Comparison of ENCODE assay signal across 17 cellular contexts in the genomic region with DNA sequence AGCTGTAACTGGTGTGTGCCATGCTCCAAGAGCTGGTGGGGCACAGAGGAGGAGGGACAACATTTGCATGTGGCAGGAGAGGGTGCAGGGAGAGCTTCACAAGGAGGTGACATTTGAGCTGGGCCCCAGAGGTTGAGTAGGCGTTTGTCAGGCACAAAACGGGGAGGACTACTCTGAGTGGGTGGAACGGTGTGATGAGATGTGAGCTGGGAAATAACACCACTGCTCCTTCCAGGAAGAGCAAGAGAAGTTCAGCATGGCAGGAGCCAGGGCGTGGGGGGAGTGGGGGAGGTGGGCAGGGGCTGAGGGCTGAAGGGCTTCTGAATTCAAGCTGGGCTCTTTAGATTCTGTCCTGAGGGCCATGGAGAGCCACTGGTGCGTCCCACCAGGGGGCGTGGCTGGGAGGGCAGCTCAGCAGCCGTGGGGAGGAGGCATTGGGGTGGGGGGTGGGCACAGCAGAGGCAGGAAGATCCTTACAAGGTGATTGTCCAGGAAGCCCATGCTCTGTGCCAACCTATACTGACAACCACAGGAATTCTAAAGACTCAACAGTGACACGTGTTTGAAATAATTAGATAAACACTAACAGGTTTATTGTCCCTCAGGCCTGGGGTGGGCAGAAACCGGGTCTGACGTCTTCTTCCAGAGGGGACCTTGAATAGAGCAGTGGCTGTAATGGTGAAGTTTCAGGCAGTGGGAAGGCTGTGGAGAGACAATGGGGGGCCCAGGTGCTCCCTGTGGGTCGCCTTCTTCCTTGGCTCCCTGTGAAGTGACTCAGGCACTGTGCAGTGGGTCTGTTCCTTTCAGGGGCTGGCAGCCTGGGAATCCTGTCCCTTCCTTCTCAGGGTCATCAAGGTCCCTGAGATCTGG. TPM values are rescaled to one million over a fixed set of nuclear protein-coding genes. Genes with fewer than 3 reads are reported as not detected.
DNase-seq lines count a peak whose midpoint lies in the region; ATAC-seq and TF ChIP-seq lines count a peak whose summit lies in the region.
"Had no signal": no experiment of that assay in that cellular context is flagged by ENCODE, and none has a peak within 500 bp of the region (broad histone marks: within the 10 kb centered on the region; RNA-seq: fewer than 3 reads in every experiment).

No MANE protein-coding gene starts in this region.

- H3K9ac ChIP-seq in Karpas-422 (ENCODE audit: low read length), result no peak overlapping the region
- H3K9ac ChIP-seq in colonic mucosa (ENCODE audit: low read depth in 2 of 2, low read length in 2 of 2), result no peak overlapping the region

- H3K4me1 ChIP-seq in Karpas-422 (ENCODE audit: low read length) (no peaks in the 10 kb centered on the region), colonic mucosa (no peaks in the 10 kb centered on the region), psoas muscle (no peaks in the 10 kb centered on the region)
- H3K4me1 ChIP-seq: A549, adrenal gland had no signal

- TF ChIP-seq CTCF in colonic mucosa (IDR thresholded peaks at IDR 0.05) (no peak), psoas muscle (IDR thresholded peaks at IDR 0.05) (peak; percentile 3)

- H3K9me3 ChIP-seq in Karpas-422 (ENCODE audit: low read length) (no peaks in the 10 kb centered on the region), colonic mucosa (no peaks in the 10 kb centered on the region), psoas muscle (no peaks in the 10 kb centered on the region)
- H3K9me3 ChIP-seq: A549, adrenal gland, ovary had no signal

- no peak overlapping the region for H3K4me2 ChIP-seq in Karpas-422 (ENCODE audit: low read depth, low read length, poor library complexity, severe bottlenecking)
- H3K4me2 ChIP-seq: A549 had no signal

- H3K4me3 ChIP-seq in Karpas-422 (ENCODE audit: low read length), result no peak overlapping the region
- H3K4me3 ChIP-seq in colonic mucosa, result no peak overlapping the region
- H3K4me3 ChIP-seq in psoas muscle, result no peak overlapping the region
- H3K4me3 ChIP-seq: A549, adrenal gland, ovary had no signal

- H3K79me2 ChIP-seq in Karpas-422 (ENCODE audit: low read length), result no peaks in the 10 kb centered on the region

- intact Hi-C loops in colonic mucosa (cut with DNase I) (no loop called here), psoas muscle (cut with DNase I) (no loop called here)

- H3K9me2 ChIP-seq in Karpas-422 (replicated peaks; ENCODE audit: insufficient read depth, low read length), result no peaks in the 10 kb centered on the region

- WGBS in psoas muscle, 3 donors, result 48 to 59% (median 54%) methylated on average over 11 of the region's 11 CpGs

- no peaks in the 10 kb centered on the region for H3K27me3 ChIP-seq in Karpas-422 (ENCODE audit: low read length)
- H3K27me3 ChIP-seq in colonic mucosa, result no peaks in the 10 kb centered on the region
- no peaks in the 10 kb centered on the region for H3K27me3 ChIP-seq in psoas muscle (ENCODE audit: insufficient read depth in 3 of 3, low read length in 2 of 3)
- H3K27me3 ChIP-seq: adrenal gland, ovary had no signal

- H3K27ac ChIP-seq in Karpas-422 (ENCODE audit: low read length) (no peak overlapping the region), colonic mucosa (no peak overlapping the region), psoas muscle (no peak overlapping the region)
- H3K27ac ChIP-seq: A549, adrenal gland, HL-60, ovary had no signal

- ATAC-seq in psoas muscle, result peak in 3 of 4 donors; percentile 28 to 42 (median 38)
- no peak for ATAC-seq in GM21786 (IDR thresholded peaks at IDR 0.05; ENCODE audit: unreplicated experiment)
- no peak for ATAC-seq in GM18511 (IDR thresholded peaks at IDR 0.05; ENCODE audit: unreplicated experiment)
- ATAC-seq: A549 had no signal

- DNase-seq in NCI-H510A treated with DMSO at 0.1 percent for 48 hours (lab: John Stamatoyannopoulos, UW) (peak; percentile 11), NCI-H510A (lab: John Stamatoyannopoulos, UW) (no peak), Karpas-422 (peak; percentile 57), colonic mucosa (peak; percentile 10), psoas muscle (peak in 1 of 2 donors; percentile 43), DMS153 treated with DMSO at 0.1 percent for 48 hours (lab: John Stamatoyannopoulos, UW; ENCODE audit: unreplicated experiment) (no peak)
- DNase-seq: cortex of kidney, ovary, trophoblast cell had no signal

- no peak overlapping the region for H2AFZ ChIP-seq in Karpas-422 (ENCODE audit: low read length)

- H4K20me1 ChIP-seq in Karpas-422 (ENCODE audit: insufficient read depth, low read depth, low read length), result no peaks in the 10 kb centered on the region

- no peaks in the 10 kb centered on the region for H3K36me3 ChIP-seq in Karpas-422 (ENCODE audit: insufficient read depth, low read length)
- no peaks in the 10 kb centered on the region for H3K36me3 ChIP-seq in colonic mucosa
- H3K36me3 ChIP-seq in psoas muscle (ENCODE audit: insufficient read depth in 1 of 2, low read depth in 1 of 2), result no peaks in the 10 kb centered on the region
- H3K36me3 ChIP-seq: adrenal gland, ovary had no signal

RNA-seq across cellular contexts. Expression of a gene that starts 54.4 kb away (rescaled TPM):
- not detected in 2 replicates for total RNA-seq in Karpas-422 (2014; rRNA removed; shearing (Covaris generic); ENCODE audit: low replicate concordance)
- total RNA-seq in colonic mucosa (not detected), psoas muscle (not detected)
- not detected for polyA plus RNA-seq in psoas muscle
- total RNA-seq: adrenal gland; fibroblast of lung; ovary; RPMI7951; T-helper 2 cell treated with Interferon-gamma antibody and Interleukin-4, amounts not matched to agents 100 ng/mL and 5 ng/mL, for 36 hours had no signal
- polyA plus RNA-seq: A549, adrenal gland, fibroblast of lung, ovary had no signal

RNA-seq across cellular contexts. Expression of a gene that starts 57.2 kb away (rescaled TPM):
- not detected in 2 replicates for total RNA-seq in Karpas-422 (2014; rRNA removed; shearing (Covaris generic); ENCODE audit: low replicate concordance)
- total RNA-seq in colonic mucosa (100 to 1,000 TPM; 143 to 161 TPM), psoas muscle (not detected)
- polyA plus RNA-seq in psoas muscle, result under 1 TPM; 0.05 to 0.44 (median 0.14) TPM
- total RNA-seq: fibroblast of lung; RPMI7951; T-helper 2 cell treated with Interferon-gamma antibody and Interleukin-4, amounts not matched to agents 100 ng/mL and 5 ng/mL, for 36 hours had no signal
- polyA plus RNA-seq: fibroblast of lung had no signal

Comparison
In these comparisons a context has a peak if more than half of its experiments do, and no peak if none do; other contexts are left out.
1. DNase-seq: peak in NCI-H510A treated with DMSO at 0.1 percent for 48 hours (single experiment), Karpas-422 (single experiment) and colonic mucosa (single experiment); none in NCI-H510A (single experiment) and DMS153 treated with DMSO at 0.1 percent for 48 hours (single experiment).
2. ATAC-seq: peak in psoas muscle (3 of 4); none in GM21786 (single experiment) and GM18511 (single experiment).
3. RNA of a gene that starts 57.2 kb away (total RNA-seq): 143 to 161 TPM in colonic mucosa; not detected in psoas muscle and not detected in Karpas-422; every median in the first group is over 100 times any median in the second.